In the genomic region with DNA sequence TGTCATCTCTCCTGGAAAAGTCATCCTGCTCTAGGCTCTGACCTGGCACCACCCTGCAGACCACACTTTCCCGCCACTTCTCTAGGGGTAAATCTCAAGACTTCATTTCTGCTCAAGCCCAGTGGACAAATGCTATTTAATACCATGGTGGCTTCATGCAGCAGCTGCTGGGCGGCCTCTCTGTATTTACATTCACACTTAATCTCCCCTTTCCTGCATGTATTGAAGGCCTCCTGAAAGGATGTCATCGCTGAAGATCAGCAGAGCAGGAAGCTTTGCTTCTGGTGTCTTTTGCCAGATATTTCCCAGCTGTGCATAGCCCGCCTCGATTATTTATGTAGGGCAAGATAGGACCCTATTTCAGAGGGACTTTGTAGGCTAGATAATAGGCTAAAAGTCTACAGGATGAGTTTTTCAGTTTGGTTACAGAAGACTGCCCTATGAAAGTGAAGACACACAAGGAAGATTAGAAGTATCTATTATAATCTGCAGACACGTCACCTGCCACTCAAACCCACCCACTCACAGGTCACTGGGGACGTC, we compare ENCODE assay signal across 2 cellular contexts.
TF ChIP-seq lines count a peak whose summit lies in the region.

No MANE protein-coding gene starts in this region.

TF ChIP-seq in HCT116, 20 proteins besides CTCF, POLR2A, EP300 and RAD21:
- TF ChIP-seq SP1 (IDR thresholded peaks at IDR 0.05; ENCODE audit: low read depth) = no peak
- TF ChIP-seq TCF7L2 (IDR thresholded peaks at IDR 0.05; ENCODE audit: borderline replicate concordance, extremely low read depth, insufficient read depth, insufficient read length) = no peak

TF ChIP-seq in WTC11, 78 proteins besides CTCF, POLR2A, EP300 and RAD21:
- TF ChIP-seq JAZF1 (CRISPR knock-in tag; IDR thresholded peaks at IDR 0.05) (no peak), SP1 (CRISPR knock-in tag; conservative IDR thresholded peaks at IDR 0.05) (no peak), ZBTB21 (CRISPR knock-in tag; IDR thresholded peaks at IDR 0.05; ENCODE audit: borderline replicate concordance) (no peak), FOXJ3 (CRISPR knock-in tag; IDR thresholded peaks at IDR 0.05; ENCODE audit: borderline replicate concordance) (no peak), ZNF423 (CRISPR knock-in tag; IDR thresholded peaks at IDR 0.05) (no peak)
- TF ChIP-seq, protein P1, sequence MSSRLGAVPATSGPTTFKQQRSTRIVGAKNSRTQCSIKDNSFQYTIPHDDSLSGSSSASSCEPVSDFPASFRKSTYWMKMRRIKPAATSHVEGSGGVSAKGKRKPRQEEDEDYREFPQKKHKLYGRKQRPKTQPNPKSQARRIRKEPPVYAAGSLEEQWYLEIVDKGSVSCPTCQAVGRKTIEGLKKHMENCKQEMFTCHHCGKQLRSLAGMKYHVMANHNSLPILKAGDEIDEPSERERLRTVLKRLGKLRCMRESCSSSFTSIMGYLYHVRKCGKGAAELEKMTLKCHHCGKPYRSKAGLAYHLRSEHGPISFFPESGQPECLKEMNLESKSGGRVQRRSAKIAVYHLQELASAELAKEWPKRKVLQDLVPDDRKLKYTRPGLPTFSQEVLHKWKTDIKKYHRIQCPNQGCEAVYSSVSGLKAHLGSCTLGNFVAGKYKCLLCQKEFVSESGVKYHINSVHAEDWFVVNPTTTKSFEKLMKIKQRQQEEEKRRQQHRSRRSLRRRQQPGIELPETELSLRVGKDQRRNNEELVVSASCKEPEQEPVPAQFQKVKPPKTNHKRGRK (CRISPR knock-in tag; IDR thresholded peaks at IDR 0.05; ENCODE audit: borderline replicate concordance) = no peak
- TF ChIP-seq, protein P2, sequence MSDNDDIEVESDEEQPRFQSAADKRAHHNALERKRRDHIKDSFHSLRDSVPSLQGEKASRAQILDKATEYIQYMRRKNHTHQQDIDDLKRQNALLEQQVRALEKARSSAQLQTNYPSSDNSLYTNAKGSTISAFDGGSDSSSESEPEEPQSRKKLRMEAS (CRISPR knock-in tag; IDR thresholded peaks at IDR 0.05) = no peak
- TF ChIP-seq, protein P3, sequence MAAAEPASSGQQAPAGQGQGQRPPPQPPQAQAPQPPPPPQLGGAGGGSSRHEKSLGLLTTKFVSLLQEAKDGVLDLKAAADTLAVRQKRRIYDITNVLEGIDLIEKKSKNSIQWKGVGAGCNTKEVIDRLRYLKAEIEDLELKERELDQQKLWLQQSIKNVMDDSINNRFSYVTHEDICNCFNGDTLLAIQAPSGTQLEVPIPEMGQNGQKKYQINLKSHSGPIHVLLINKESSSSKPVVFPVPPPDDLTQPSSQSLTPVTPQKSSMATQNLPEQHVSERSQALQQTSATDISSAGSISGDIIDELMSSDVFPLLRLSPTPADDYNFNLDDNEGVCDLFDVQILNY (CRISPR knock-in tag; IDR thresholded peaks at IDR 0.05) = no peak
TF ChIP-seq in WTC11: peak in this region for 0.
